ENCODE assay signal across 17 cellular contexts in genomic region chr6:162149786-162150185, GRCh38.
DNase-seq lines count a peak whose midpoint lies in the region; ATAC-seq, FAIRE-seq and TF ChIP-seq lines count a peak whose summit lies in the region.
"Had no signal": no experiment of that assay in that cellular context is flagged by ENCODE, and none has a peak within 500 bp of the region (broad histone marks: within the 10 kb centered on the region; RNA-seq: fewer than 3 reads in every experiment).

No MANE protein-coding gene starts in this region.

- peaks cover 3% of the 10 kb centered on the region; the same call in 1 of the 3 replicates for H3K9me3 Mint-ChIP-seq in GM23338
- H3K9me3 Mint-ChIP-seq in astrocyte (ENCODE audit: unreplicated experiment): no peaks in the 10 kb centered on the region

- H2AFZ ChIP-seq in GM23338: no peak overlapping the region
- no peak overlapping the region for H2AFZ ChIP-seq in astrocyte (ENCODE audit: low read depth, low read length)
- H2AFZ ChIP-seq: GM23248 had no signal

- TF ChIP-seq CTCF in GM23338 (conservative IDR thresholded peaks at IDR 0.05; ENCODE audit: low read depth in 2 of 2) (no peak), astrocyte (IDR thresholded peaks at IDR 0.05; ENCODE audit: insufficient read depth, low read depth, low read length) (no peak), omental fat pad (IDR thresholded peaks at IDR 0.05) (no peak)

- H3K9me3 ChIP-seq in astrocyte (ENCODE audit: insufficient read depth, low read depth, low read length) (no peaks in the 10 kb centered on the region), iPS DF 6.9 (ENCODE audit: control insufficient read depth, insufficient read depth, low read length) (no peaks in the 10 kb centered on the region)
- H3K9me3 ChIP-seq: BE2C had no signal

- H3K27ac ChIP-seq in GM23338 (ENCODE audit: low read depth): no peak overlapping the region
- H3K27ac ChIP-seq in astrocyte (ENCODE audit: low read depth, low read length): no peak overlapping the region
- H3K27ac ChIP-seq in iPS DF 6.9 (ENCODE audit: low read length): no peak overlapping the region
- H3K27ac ChIP-seq: C4-2B, GM23248 had no signal

- no peak overlapping the region for H3K4me3 ChIP-seq in GM23338
- no peak overlapping the region for H3K4me3 ChIP-seq in astrocyte (ENCODE audit: insufficient read depth, low read depth, low read length)
- no peak overlapping the region for H3K4me3 ChIP-seq in iPS DF 6.9 (ENCODE audit: low read length)
- H3K4me3 ChIP-seq: GM23248 had no signal

- DNase-seq in GM23338 (ENCODE audit: low spot score): peak; percentile 53
- DNase-seq in astrocyte (ENCODE audit: low read depth): no peak
- peak; percentile 13 for DNase-seq in iPS DF 6.9 (ENCODE audit: low read depth, low spot score)
- DNase-seq in activated naive CD4-positive, alpha-beta T cell treated with anti-CD3 and anti-CD28 coated beads, Interleukin-2, amount 50 U/mL, for 16 hours: no peak
- DNase-seq in omental fat pad (ENCODE audit: low spot score): no peak
- DNase-seq: ACHN; BE2C; CD4-positive, alpha-beta T cell; DMS153; DMS79; GF-D8; GM23248; H7; KG1 had no signal

- H3K27me3 Mint-ChIP-seq in GM23338 (ENCODE audit: insufficient read depth, low read depth, poor library complexity) (no peaks in the 10 kb centered on the region), astrocyte (ENCODE audit: low read depth, unreplicated experiment) (no peaks in the 10 kb centered on the region)
- H3K27me3 Mint-ChIP-seq: CD4-positive, alpha-beta T cell had no signal

- ATAC-seq in GM23338 (peak; percentile 68; the same call in 2 of the 3 replicates), HG03469 (IDR thresholded peaks at IDR 0.05; ENCODE audit: unreplicated experiment) (no peak), omental fat pad (ENCODE audit: low FRiP score) (no peak)

- 0 out of 2 replicates have a peak, but pooled peaks cover 12% of the 10 kb centered on the region for H3K4me1 ChIP-seq in GM23338 (ENCODE audit: insufficient read depth)
- H3K4me1 ChIP-seq in astrocyte (ENCODE audit: insufficient read depth, low read length): peaks cover 3% of the 10 kb centered on the region
- H3K4me1 ChIP-seq in iPS DF 6.9 (ENCODE audit: control insufficient read depth, insufficient read depth, low read length): peaks cover 5% of the 10 kb centered on the region; the same call in 1 of the 2 replicates
- H3K4me1 ChIP-seq: BE2C had no signal

- H3K36me3 ChIP-seq in GM23338 (ENCODE audit: insufficient read depth) (no peaks in the 10 kb centered on the region), astrocyte (ENCODE audit: insufficient read depth, low read length) (no peaks in the 10 kb centered on the region), iPS DF 6.9 (ENCODE audit: control insufficient read depth, insufficient read depth, low read length) (no peaks in the 10 kb centered on the region)
- H3K36me3 ChIP-seq: BE2C had no signal

- no peak for FAIRE-seq in astrocyte (lab: Jason Lieb, UNC)
- FAIRE-seq: A204.1 had no signal

- H3K4me2 ChIP-seq in GM23338: peak overlapping the region; percentile 66; the same call in 1 of the 2 replicates
- H3K4me2 ChIP-seq in astrocyte (ENCODE audit: low read length): no peak overlapping the region

- H3K79me2 ChIP-seq in GM23338 (replicated peaks; ENCODE audit: insufficient read depth) (no peaks in the 10 kb centered on the region), astrocyte (ENCODE audit: insufficient read depth, low read length) (no peaks in the 10 kb centered on the region)

- H3K27ac Mint-ChIP-seq in GM23338 (no peak overlapping the region), astrocyte (ENCODE audit: unreplicated experiment) (peak overlapping the region; percentile 80)
- H3K27ac Mint-ChIP-seq: CD4-positive, alpha-beta T cell had no signal

- H3K27me3 ChIP-seq in GM23338 (ENCODE audit: insufficient read depth): no peaks in the 10 kb centered on the region
- no peaks in the 10 kb centered on the region for H3K27me3 ChIP-seq in astrocyte (ENCODE audit: insufficient read depth, low read length)
- no peaks in the 10 kb centered on the region for H3K27me3 ChIP-seq in iPS DF 6.9 (ENCODE audit: control insufficient read depth, insufficient read depth, low read length)
- H3K27me3 ChIP-seq: BE2C had no signal

- H3K4me3 Mint-ChIP-seq in GM23338 (no peak overlapping the region), astrocyte (ENCODE audit: unreplicated experiment) (no peak overlapping the region)
- H3K4me3 Mint-ChIP-seq: CD4-positive, alpha-beta T cell had no signal

- H3F3A ChIP-seq in GM23338 (replicated peaks; ENCODE audit: low read depth): no peaks in the 10 kb centered on the region

- H3K36me3 Mint-ChIP-seq in GM23338 (ENCODE audit: low read depth): no peaks in the 10 kb centered on the region
- no peaks in the 10 kb centered on the region for H3K36me3 Mint-ChIP-seq in astrocyte (ENCODE audit: low read depth, unreplicated experiment)

- H3K9ac ChIP-seq in astrocyte (ENCODE audit: low read length): no peak overlapping the region
- H3K9ac ChIP-seq: GM23248 had no signal

- H4K20me1 ChIP-seq in GM23338 (replicated peaks; ENCODE audit: insufficient read depth): no peaks in the 10 kb centered on the region
- H4K20me1 ChIP-seq in astrocyte (ENCODE audit: insufficient read depth, low read length): no peaks in the 10 kb centered on the region

- H3K9me2 ChIP-seq in GM23338 (ENCODE audit: insufficient read depth): peaks cover 4% of the 10 kb centered on the region; the same call in 1 of the 2 replicates

- peaks cover 17% of the 10 kb centered on the region for H3K4me1 Mint-ChIP-seq in GM23338
- peaks cover 22% of the 10 kb centered on the region for H3K4me1 Mint-ChIP-seq in astrocyte (ENCODE audit: low read depth, unreplicated experiment)

- WGBS in iPS DF 6.9 (ENCODE audit: insufficient coverage, insufficient read length): no CpG with 5 or more reads among the region's 6 CpGs

TF ChIP-seq in GM23338, 12 proteins besides CTCF, POLR2A, EP300 and RAD21 (continues in another document):
- TF ChIP-seq ZNF462 (CRISPR knock-in tag; IDR thresholded peaks at IDR 0.05): no peak
- TF ChIP-seq EZH2 (IDR thresholded peaks at IDR 0.05; ENCODE audit: low read depth, unreplicated experiment): no peak
- TF ChIP-seq EZH2phosphoT487 (IDR thresholded peaks at IDR 0.05; ENCODE audit: unreplicated experiment): no peak
- TF ChIP-seq ZNF114 (CRISPR knock-in tag; IDR thresholded peaks at IDR 0.05): no peak
- TF ChIP-seq NANOG (IDR thresholded peaks at IDR 0.05; ENCODE audit: borderline replicate concordance): no peak
- TF ChIP-seq CREB1 (CRISPR knock-in tag; IDR thresholded peaks at IDR 0.05; ENCODE audit: low read depth): no peak
- no peak for TF ChIP-seq JUNB (IDR thresholded peaks at IDR 0.05; ENCODE audit: unreplicated experiment)
- no peak for TF ChIP-seq ZNF331 (CRISPR knock-in tag; IDR thresholded peaks at IDR 0.05; ENCODE audit: low read depth)

Comparison
In these comparisons a context has a peak if more than half of its experiments do, and no peak if none do; other contexts are left out.
1. DNase-seq: peak in GM23338 (single experiment) and iPS DF 6.9 (single experiment); none in astrocyte (single experiment), activated naive CD4-positive, alpha-beta T cell treated with anti-CD3 and anti-CD28 coated beads, Interleukin-2, amount 50 U/mL, for 16 hours (single experiment) and omental fat pad (single experiment).